8 cellular contexts compared by ENCODE assay signal in genomic region chr7:55140221-55140980, GRCh38.
DNase-seq lines count a peak whose midpoint lies in the region; ATAC-seq and TF ChIP-seq lines count a peak whose summit lies in the region.

No MANE protein-coding gene starts in this region.

- no peak for DNase-seq in natural killer cell treated with Interleukin-12 subunit alpha and Interleukin-12 subunit beta and Interleukin-15 and Interleukin-18, amount 100 ng/mL, for 72 hours (ENCODE audit: low spot score)
- DNase-seq in natural killer cell (no peak), WERI-Rb-1 (no peak), COR-L47 (lab: John Stamatoyannopoulos, UW) (no peak)
- DNase-seq in stimulated activated naive B cell treated with anti-CD40 and anti-IgM and Interleukin-4, amounts not matched to agents 10 μg/mL and 1 μg/mL and 100 μg/mL, for 72 hours, result no peak
- no peak for DNase-seq in stimulated activated CD4-positive, alpha-beta T cell treated with anti-CD3 and anti-CD28 coated beads, Interleukin-12 subunit alpha, Interleukin-12 subunit beta, amount 100 ng/mL, for 4 hours

- H3K27ac ChIP-seq in esophagus (ENCODE audit: low read depth in 2 of 2, low read length in 1 of 2) (peak overlapping the region; percentile 3 to 53), WERI-Rb-1 (no peak overlapping the region)

- peaks cover 19 to 30% of the 10 kb centered on the region in 2 donors for H3K27me3 Mint-ChIP-seq in natural killer cell treated with Interleukin-12 subunit alpha and Interleukin-12 subunit beta and Interleukin-15 and Interleukin-18, amount 100 ng/mL, for 72 hours
- peaks cover 8 to 11% of the 10 kb centered on the region in 2 donors for H3K27me3 Mint-ChIP-seq in natural killer cell (ENCODE audit: low read depth in 2 of 2)
- H3K27me3 Mint-ChIP-seq in stimulated activated naive B cell treated with anti-CD40 and anti-IgM and Interleukin-4, amounts not matched to agents 10 μg/mL and 1 μg/mL and 100 μg/mL, for 72 hours, result peaks cover 12 to 14% of the 10 kb centered on the region in 2 donors

- H3K36me3 ChIP-seq in esophagus (ENCODE audit: control insufficient read depth in 2 of 2, insufficient read depth in 2 of 2, low read length in 1 of 2) (peaks cover 0 to 13% of the 10 kb centered on the region in 2 donors), WERI-Rb-1 (no peaks in the 10 kb centered on the region)

- 28 to 31% methylated on average over 8 of the region's 8 CpGs for WGBS in esophagus, 2 donors

- ATAC-seq in natural killer cell treated with Interleukin-12 subunit alpha and Interleukin-12 subunit beta and Interleukin-15 and Interleukin-18, amount 100 ng/mL, for 72 hours, result peak; percentile 60 to 69
- ATAC-seq in natural killer cell (no peak), HG03135 (IDR thresholded peaks at IDR 0.05; ENCODE audit: unreplicated experiment) (peak; percentile 82)
- peak; percentile 90 to 96 for ATAC-seq in stimulated activated naive B cell treated with anti-CD40 and anti-IgM and Interleukin-4, amounts not matched to agents 10 μg/mL and 1 μg/mL and 100 μg/mL, for 72 hours (replicated peaks)

- peaks cover 4 to 5% of the 10 kb centered on the region in 2 donors for H3K4me1 Mint-ChIP-seq in natural killer cell treated with Interleukin-12 subunit alpha and Interleukin-12 subunit beta and Interleukin-15 and Interleukin-18, amount 100 ng/mL, for 72 hours (ENCODE audit: low read depth in 2 of 2)
- H3K4me1 Mint-ChIP-seq in natural killer cell, result peaks cover 0 to 3% of the 10 kb centered on the region in 2 donors
- H3K4me1 Mint-ChIP-seq in stimulated activated naive B cell treated with anti-CD40 and anti-IgM and Interleukin-4, amounts not matched to agents 10 μg/mL and 1 μg/mL and 100 μg/mL, for 72 hours, result peaks cover 1 to 5% of the 10 kb centered on the region in 2 donors

- intact Hi-C loops in natural killer cell (cut with micrococcal nuclease), result no loop called here

- H3K4me3 Mint-ChIP-seq in natural killer cell treated with Interleukin-12 subunit alpha and Interleukin-12 subunit beta and Interleukin-15 and Interleukin-18, amount 100 ng/mL, for 72 hours, result no peak overlapping the region
- H3K4me3 Mint-ChIP-seq in natural killer cell, result no peak overlapping the region
- H3K4me3 Mint-ChIP-seq in stimulated activated naive B cell treated with anti-CD40 and anti-IgM and Interleukin-4, amounts not matched to agents 10 μg/mL and 1 μg/mL and 100 μg/mL, for 72 hours, result no peak overlapping the region

- peaks cover 4% of the 10 kb centered on the region for H3K9me3 Mint-ChIP-seq in natural killer cell treated with Interleukin-12 subunit alpha and Interleukin-12 subunit beta and Interleukin-15 and Interleukin-18, amount 100 ng/mL, for 72 hours
- no peaks in the 10 kb centered on the region for H3K9me3 Mint-ChIP-seq in natural killer cell
- H3K9me3 Mint-ChIP-seq in stimulated activated naive B cell treated with anti-CD40 and anti-IgM and Interleukin-4, amounts not matched to agents 10 μg/mL and 1 μg/mL and 100 μg/mL, for 72 hours, result peaks cover 4 to 5% of the 10 kb centered on the region in 2 donors

- H3K27me3 ChIP-seq in esophagus (ENCODE audit: control insufficient read depth in 1 of 2, insufficient read depth in 2 of 2, low read length in 2 of 2) (no peaks in the 10 kb centered on the region), WERI-Rb-1 (ENCODE audit: insufficient read depth, low read depth, severe bottlenecking) (no peaks in the 10 kb centered on the region)

- no peaks in the 10 kb centered on the region for H3K9me3 ChIP-seq in esophagus (ENCODE audit: control insufficient read depth in 2 of 2, insufficient read depth in 1 of 2, low read depth in 1 of 2, low read length in 1 of 2)
- H3K9me3 ChIP-seq in WERI-Rb-1 (ENCODE audit: severe bottlenecking), result no peaks in the 10 kb centered on the region

- peaks cover 0 to 7% of the 10 kb centered on the region in 2 donors for H3K4me1 ChIP-seq in esophagus (ENCODE audit: control insufficient read depth in 2 of 2, insufficient read depth in 2 of 2, low read length in 1 of 2)

- TF ChIP-seq CTCF in natural killer cell (IDR thresholded peaks at IDR 0.05), result no peak
- TF ChIP-seq CTCF in WERI-Rb-1 (IDR thresholded peaks at IDR 0.05; ENCODE audit: low read depth, low read length), result no peak

- H3K27ac Mint-ChIP-seq in natural killer cell treated with Interleukin-12 subunit alpha and Interleukin-12 subunit beta and Interleukin-15 and Interleukin-18, amount 100 ng/mL, for 72 hours, result no peak overlapping the region
- H3K27ac Mint-ChIP-seq in natural killer cell, result no peak overlapping the region
- no peak overlapping the region for H3K27ac Mint-ChIP-seq in stimulated activated naive B cell treated with anti-CD40 and anti-IgM and Interleukin-4, amounts not matched to agents 10 μg/mL and 1 μg/mL and 100 μg/mL, for 72 hours

- no peaks in the 10 kb centered on the region for H3K36me3 Mint-ChIP-seq in natural killer cell treated with Interleukin-12 subunit alpha and Interleukin-12 subunit beta and Interleukin-15 and Interleukin-18, amount 100 ng/mL, for 72 hours
- no peaks in the 10 kb centered on the region for H3K36me3 Mint-ChIP-seq in natural killer cell
- H3K36me3 Mint-ChIP-seq in stimulated activated naive B cell treated with anti-CD40 and anti-IgM and Interleukin-4, amounts not matched to agents 10 μg/mL and 1 μg/mL and 100 μg/mL, for 72 hours, result peaks cover 0 to 3% of the 10 kb centered on the region in 2 donors

- H3K4me3 ChIP-seq in esophagus (ENCODE audit: low read depth in 1 of 2, low read length in 2 of 2) (no peak overlapping the region), WERI-Rb-1 (ENCODE audit: low read depth, low read length) (no peak overlapping the region)

Comparison
In these comparisons a context has a peak if more than half of its experiments do, and no peak if none do; other contexts are left out.
1. ATAC-seq: peak in natural killer cell treated with Interleukin-12 subunit alpha and Interleukin-12 subunit beta and Interleukin-15 and Interleukin-18, amount 100 ng/mL, for 72 hours (2 of 2), HG03135 (single experiment) and stimulated activated naive B cell treated with anti-CD40 and anti-IgM and Interleukin-4, amounts not matched to agents 10 μg/mL and 1 μg/mL and 100 μg/mL, for 72 hours (2 of 2); none in natural killer cell (0 of 3).